24 cellular contexts compared by ENCODE assay signal in genomic region chr5:80250801-80251200, GRCh38. TPM values are rescaled to one million over a fixed set of nuclear protein-coding genes. Genes with fewer than 3 reads are reported as not detected.
DNase-seq lines count a peak whose midpoint lies in the region; TF ChIP-seq lines count a peak whose summit lies in the region.
"Had no signal": no experiment of that assay in that cellular context is flagged by ENCODE, and none has a peak within 500 bp of the region (broad histone marks: within the 10 kb centered on the region; RNA-seq: fewer than 3 reads in every experiment).

No MANE protein-coding gene starts in this region.

- H3K36me3 ChIP-seq in HEK293 (ENCODE audit: control insufficient read depth in 2 of 2, insufficient read depth in 1 of 2, low read length in 2 of 2) (no peaks in the 10 kb centered on the region), neural progenitor cell (no peaks in the 10 kb centered on the region), mesenchymal stem cell (ENCODE audit: control insufficient read depth in 1 of 2, insufficient read depth in 2 of 2, low read depth in 1 of 2, low read length in 2 of 2) (no peaks in the 10 kb centered on the region), uterus (no peaks in the 10 kb centered on the region)
- H3K36me3 ChIP-seq: cardiac muscle cell, gastroesophageal sphincter, SJCRH30, thoracic aorta had no signal

- H3K27ac ChIP-seq in HEK293 (ENCODE audit: extremely low read depth, low read depth, low read length), result no peak overlapping the region
- peak overlapping the region; percentile 2 for H3K27ac ChIP-seq in neural progenitor cell
- H3K27ac ChIP-seq in mesenchymal stem cell (ENCODE audit: low read length, poor library complexity, severe bottlenecking), result no peak overlapping the region
- no peak overlapping the region for H3K27ac ChIP-seq in uterus
- H3K27ac ChIP-seq: A549, cardiac muscle cell, gastroesophageal sphincter, HL-60, SJCRH30, thoracic aorta had no signal

- H3K18ac ChIP-seq in mesenchymal stem cell (ENCODE audit: low read depth in 1 of 2, low read length in 2 of 2), result no peak overlapping the region

- DNase-seq in T-helper 2 cell treated with Interferon-gamma antibody and Interleukin-4, amounts not matched to agents 5 μg/mL and 100 μg/mL, for 36 hours (ENCODE audit: low spot score), result no peak
- no peak for DNase-seq in T-helper 2 cell
- DNase-seq in neural progenitor cell (ENCODE audit: low spot score), result no peak
- DNase-seq in germinal center (ENCODE audit: low spot score), result no peak
- DNase-seq in mesenchymal stem cell, result no peak
- no peak for DNase-seq in uterus
- DNase-seq: activated T-cell treated with anti-CD3 and anti-CD28 coated beads, Interleukin-2, amount 50 U/mL, for 4 hours; dorsolateral prefrontal cortex; GOT3; NCI-H510A; retina; SJCRH30; stimulated activated CD4-positive, alpha-beta T cell treated with anti-CD3 and anti-CD28 coated beads, Interleukin-12 subunit alpha, Interleukin-12 subunit beta, amount 100 ng/mL, for 4 hours; T1000 had no signal

- peak overlapping the region; percentile 1 for H3K4me3 Mint-ChIP-seq in T-helper 2 cell treated with Interferon-gamma antibody and Interleukin-4, amounts not matched to agents 5 μg/mL and 100 μg/mL, for 36 hours
- H3K4me3 Mint-ChIP-seq in activated naive CD8-positive, alpha-beta T cell, result peak overlapping the region; percentile 42
- H3K4me3 Mint-ChIP-seq in neural progenitor cell, result peak overlapping the region; percentile 10
- H3K4me3 Mint-ChIP-seq: activated T-cell treated with anti-CD3 and anti-CD28 coated beads, Interleukin-2, amount 50 U/mL, for 4 hours; CD14-positive monocyte; neural crest cell had no signal

- no peak overlapping the region for H3K23ac ChIP-seq in mesenchymal stem cell (ENCODE audit: low read length in 2 of 2)

- peaks cover 11% of the 10 kb centered on the region for H3K4me1 ChIP-seq in HEK293 (ENCODE audit: control insufficient read depth, insufficient read depth, low read length)
- peaks cover 65% of the 10 kb centered on the region for H3K4me1 ChIP-seq in neural progenitor cell
- peaks cover 6% of the 10 kb centered on the region for H3K4me1 ChIP-seq in mesenchymal stem cell (ENCODE audit: control insufficient read depth, insufficient read depth, low read depth, low read length)
- H3K4me1 ChIP-seq in uterus, result peaks cover 4 to 15% of the 10 kb centered on the region in 2 donors

- H3K9me3 ChIP-seq in HEK293 (ENCODE audit: control insufficient read depth, insufficient read depth, low read depth, low read length), result no peaks in the 10 kb centered on the region
- no peaks in the 10 kb centered on the region for H3K9me3 ChIP-seq in neural progenitor cell (ENCODE audit: low read depth)
- no peaks in the 10 kb centered on the region for H3K9me3 ChIP-seq in mesenchymal stem cell (ENCODE audit: control insufficient read depth, low read length)
- H3K9me3 ChIP-seq in uterus, result no peaks in the 10 kb centered on the region
- H3K9me3 ChIP-seq: A549, gastroesophageal sphincter, SJCRH30, thoracic aorta had no signal

- H2AK5ac ChIP-seq in mesenchymal stem cell (ENCODE audit: low read length, severe bottlenecking), result no peak overlapping the region

- no peak overlapping the region for H4K91ac ChIP-seq in mesenchymal stem cell (ENCODE audit: low read length)

- H2BK5ac ChIP-seq in mesenchymal stem cell (ENCODE audit: low read depth, low read length, poor library complexity, severe bottlenecking), result no peak overlapping the region

- no peak overlapping the region for H2BK12ac ChIP-seq in mesenchymal stem cell (ENCODE audit: low read length in 2 of 2)

- CTCF ChIA-PET in HEK293 (lab: Yijun Ruan, JAX), result interaction anchor here (0.7 to 1.1 kb wide), 2 partner anchors 70 to 159 kb away, joined by 3 to 4 read pairs; no protein-coding TSS in a partner anchor

- WGBS in mesenchymal stem cell, result 52% methylated on average over 5 of the region's 7 CpGs

- peaks cover 52% of the 10 kb centered on the region for H3F3A ChIP-seq in neural progenitor cell (ENCODE audit: low read depth)

- intact Hi-C loops in uterus (cut with DNase I; ENCODE audit: low total_unique reads), result loop anchor here (10.0 kb wide), 1 partner anchor 154 kb away; the partner anchor contains the start of gene ZFYVE16

- peaks cover 83% of the 10 kb centered on the region for H4K20me1 ChIP-seq in neural progenitor cell (ENCODE audit: low read depth)

- no peaks in the 10 kb centered on the region for H3K27me3 Mint-ChIP-seq in T-helper 2 cell treated with Interferon-gamma antibody and Interleukin-4, amounts not matched to agents 5 μg/mL and 100 μg/mL, for 36 hours (ENCODE audit: low read depth)
- no peaks in the 10 kb centered on the region for H3K27me3 Mint-ChIP-seq in activated naive CD8-positive, alpha-beta T cell
- peaks cover 7% of the 10 kb centered on the region for H3K27me3 Mint-ChIP-seq in neural progenitor cell (ENCODE audit: insufficient read depth, low read depth)
- H3K27me3 Mint-ChIP-seq: IgD-negative memory B cell had no signal

- no peak overlapping the region for H3K27ac Mint-ChIP-seq in T-helper 2 cell treated with Interferon-gamma antibody and Interleukin-4, amounts not matched to agents 5 μg/mL and 100 μg/mL, for 36 hours
- peak overlapping the region; percentile 88 for H3K27ac Mint-ChIP-seq in activated naive CD8-positive, alpha-beta T cell
- H3K27ac Mint-ChIP-seq in neural progenitor cell, result no peak overlapping the region
- H3K27ac Mint-ChIP-seq: IgD-negative memory B cell had no signal

- no peak overlapping the region for H4K8ac ChIP-seq in mesenchymal stem cell (ENCODE audit: low read length)

- H3K9me3 Mint-ChIP-seq in T-helper 2 cell treated with Interferon-gamma antibody and Interleukin-4, amounts not matched to agents 5 μg/mL and 100 μg/mL, for 36 hours, result no peaks in the 10 kb centered on the region
- H3K9me3 Mint-ChIP-seq in activated naive CD8-positive, alpha-beta T cell (ENCODE audit: low read depth), result no peaks in the 10 kb centered on the region
- no peaks in the 10 kb centered on the region for H3K9me3 Mint-ChIP-seq in neural progenitor cell
- H3K9me3 Mint-ChIP-seq: activated T-cell treated with anti-CD3 and anti-CD28 coated beads, Interleukin-2, amount 50 U/mL, for 4 hours; CD14-positive monocyte; IgD-negative memory B cell; neural crest cell had no signal

- H3K14ac ChIP-seq in mesenchymal stem cell (ENCODE audit: low read length in 2 of 2), result no peak overlapping the region

- H3K4me1 Mint-ChIP-seq in T-helper 2 cell treated with Interferon-gamma antibody and Interleukin-4, amounts not matched to agents 5 μg/mL and 100 μg/mL, for 36 hours (ENCODE audit: low read depth), result peaks cover 73% of the 10 kb centered on the region
- H3K4me1 Mint-ChIP-seq in activated naive CD8-positive, alpha-beta T cell (ENCODE audit: low read depth), result peaks cover 89% of the 10 kb centered on the region
- H3K4me1 Mint-ChIP-seq in neural progenitor cell, result peaks cover 59% of the 10 kb centered on the region

- POLR2A ChIA-PET in HEK293 (lab: Yijun Ruan, JAX), result no interaction called here

- no peak overlapping the region for H2BK15ac ChIP-seq in mesenchymal stem cell (ENCODE audit: low read depth, poor library complexity, severe bottlenecking)

- TF ChIP-seq CTCF in HEK293 (tag by site-specific recombination; IDR thresholded peaks at IDR 0.05), result no peak
- TF ChIP-seq CTCF in neural progenitor cell (IDR thresholded peaks at IDR 0.05), result no peak
- no peak for TF ChIP-seq CTCF in uterus (IDR thresholded peaks at IDR 0.05)

- H3K4ac ChIP-seq in mesenchymal stem cell (ENCODE audit: low read depth in 1 of 2, low read length in 2 of 2), result no peak overlapping the region

- H3K79me2 ChIP-seq in neural progenitor cell (ENCODE audit: low read depth), result peaks cover 100% of the 10 kb centered on the region

- H3K79me1 ChIP-seq in mesenchymal stem cell (replicated peaks; ENCODE audit: low read length, poor library complexity, severe bottlenecking), result peaks cover 23% of the 10 kb centered on the region

- no peak overlapping the region for H2AFZ ChIP-seq in neural progenitor cell (replicated peaks)
- no peak overlapping the region for H2AFZ ChIP-seq in mesenchymal stem cell (ENCODE audit: low read depth, low read length)

- no peak overlapping the region for H3K9ac ChIP-seq in neural progenitor cell
- no peak overlapping the region for H3K9ac ChIP-seq in mesenchymal stem cell (ENCODE audit: low read length)

- TF ChIP-seq POLR2A in uterus (IDR thresholded peaks at IDR 0.05), result no peak

- H3K4me2 ChIP-seq in neural progenitor cell, result peak overlapping the region; percentile 86
- no peak overlapping the region for H3K4me2 ChIP-seq in mesenchymal stem cell (ENCODE audit: low read length, poor library complexity, severe bottlenecking)
- H3K4me2 ChIP-seq: A549 had no signal

- no peak overlapping the region for H3K4me3 ChIP-seq in HEK293 (ENCODE audit: low read depth, low read length)
- no peak overlapping the region for H3K4me3 ChIP-seq in neural progenitor cell
- H3K4me3 ChIP-seq in mesenchymal stem cell (ENCODE audit: insufficient read depth in 1 of 2, low read depth in 1 of 2, low read length in 2 of 2), result no peak overlapping the region
- no peak overlapping the region for H3K4me3 ChIP-seq in uterus
- H3K4me3 ChIP-seq: A549, cardiac muscle cell, dorsolateral prefrontal cortex, gastroesophageal sphincter, SJCRH30, thoracic aorta had no signal

- H3K36me3 Mint-ChIP-seq in T-helper 2 cell treated with Interferon-gamma antibody and Interleukin-4, amounts not matched to agents 5 μg/mL and 100 μg/mL, for 36 hours (ENCODE audit: low read depth), result peaks cover 55% of the 10 kb centered on the region
- peaks cover 5% of the 10 kb centered on the region for H3K36me3 Mint-ChIP-seq in activated naive CD8-positive, alpha-beta T cell
- no peaks in the 10 kb centered on the region for H3K36me3 Mint-ChIP-seq in neural progenitor cell

- H3K27me3 ChIP-seq in neural progenitor cell (no peaks in the 10 kb centered on the region), mesenchymal stem cell (ENCODE audit: control insufficient read depth in 1 of 2, insufficient read depth in 1 of 2, low read length in 2 of 2) (no peaks in the 10 kb centered on the region), uterus (no peaks in the 10 kb centered on the region)
- H3K27me3 ChIP-seq: cardiac muscle cell, dorsolateral prefrontal cortex, gastroesophageal sphincter, SJCRH30 had no signal

- no peak overlapping the region for H2BK120ac ChIP-seq in mesenchymal stem cell (ENCODE audit: low read depth, low read length)

RNA-seq across cellular contexts. Expression of gene SERINC5, which starts 5.0 kb away (rescaled TPM):
- total RNA-seq in neural progenitor cell (ENCODE audit: low replicate concordance), result 105 and 126 TPM in 2 replicates
- 6.8 TPM for polyA plus RNA-seq in mesenchymal stem cell (2013, experiment 1 of 2)
- polyA plus RNA-seq in mesenchymal stem cell (2013, experiment 2 of 2), result 7.0 TPM
- 10 to 100 TPM in 3 of 4 donors, 1 to 10 TPM in 1; 9.5 to 54.5 (median 22.4) TPM for total RNA-seq in uterus
